ENCODE assay signal across 1 cellular context in the genomic region with DNA sequence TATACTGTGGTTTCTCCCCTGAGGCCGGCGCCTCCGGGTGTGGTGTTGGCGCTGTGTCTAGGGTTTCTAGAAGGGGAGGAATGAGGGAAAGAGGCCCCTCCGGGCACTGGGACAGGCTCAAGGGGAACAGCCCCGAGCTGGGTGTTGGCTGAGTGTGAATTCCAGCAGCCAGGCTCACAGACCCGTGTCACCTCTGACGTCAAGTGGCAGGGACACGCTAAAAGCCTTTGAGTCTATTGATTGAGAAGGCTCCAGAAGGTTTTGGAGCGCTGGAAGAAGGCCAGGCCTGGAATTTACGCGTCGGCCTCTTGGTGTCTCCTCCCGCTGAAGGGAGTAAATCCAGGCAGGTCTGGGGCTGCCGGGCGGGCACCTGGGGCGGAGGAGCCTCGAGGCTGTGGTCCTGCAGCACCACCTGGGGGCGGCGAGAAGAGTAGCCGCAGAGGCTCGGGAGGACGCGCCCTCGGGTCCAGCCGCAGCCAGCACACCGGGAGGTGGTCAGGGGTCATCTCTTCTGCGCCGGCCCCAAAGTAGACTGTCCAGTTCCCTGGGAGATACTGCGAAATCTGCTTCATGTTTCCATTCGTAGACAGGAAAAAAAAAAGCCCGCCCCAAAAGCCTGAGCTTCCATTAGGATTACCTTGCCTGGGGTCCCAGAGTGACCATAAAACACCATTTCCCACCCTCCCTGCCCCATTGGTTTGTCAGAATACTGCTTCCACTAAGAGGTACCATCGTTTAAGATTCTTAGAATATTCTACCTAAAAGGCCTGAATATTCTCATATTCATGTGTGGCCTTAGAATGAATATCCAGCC.
A peak's percentile ranks its signal among the peaks of the same experiment; 100 is the strongest.
TF ChIP-seq lines count a peak whose summit lies in the region.

No MANE protein-coding gene starts in this region.

TF ChIP-seq in Ishikawa, 13 proteins besides CTCF, POLR2A, EP300 and RAD21 (continued from another document):
- no peak for TF ChIP-seq REST (IDR thresholded peaks at IDR 0.05; ENCODE audit: low read depth)
- TF ChIP-seq FOXM1 (IDR thresholded peaks at IDR 0.05; ENCODE audit: borderline replicate concordance, low read depth) = no peak
- peak; percentile 27 for TF ChIP-seq TCF12 (IDR thresholded peaks at IDR 0.05; ENCODE audit: low read depth)
- TF ChIP-seq NFIC (IDR thresholded peaks at IDR 0.05) = peak; percentile 85
- no peak for TF ChIP-seq YY1 (IDR thresholded peaks at IDR 0.05; ENCODE audit: low read depth)
- TF ChIP-seq, protein P1, sequence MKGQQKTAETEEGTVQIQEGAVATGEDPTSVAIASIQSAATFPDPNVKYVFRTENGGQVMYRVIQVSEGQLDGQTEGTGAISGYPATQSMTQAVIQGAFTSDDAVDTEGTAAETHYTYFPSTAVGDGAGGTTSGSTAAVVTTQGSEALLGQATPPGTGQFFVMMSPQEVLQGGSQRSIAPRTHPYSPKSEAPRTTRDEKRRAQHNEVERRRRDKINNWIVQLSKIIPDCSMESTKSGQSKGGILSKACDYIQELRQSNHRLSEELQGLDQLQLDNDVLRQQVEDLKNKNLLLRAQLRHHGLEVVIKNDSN (IDR thresholded peaks at IDR 0.05) = no peak
- TF ChIP-seq CREB1 (IDR thresholded peaks at IDR 0.05; ENCODE audit: low read depth) = peak; percentile 55; the same call in 1 of the 2 replicates
- no peak for TF ChIP-seq EGR1 (IDR thresholded peaks at IDR 0.05)
TF ChIP-seq in Ishikawa: peak in this region for 5.
